Comparison of ENCODE assay signal across 8 cellular contexts in the genomic region with DNA sequence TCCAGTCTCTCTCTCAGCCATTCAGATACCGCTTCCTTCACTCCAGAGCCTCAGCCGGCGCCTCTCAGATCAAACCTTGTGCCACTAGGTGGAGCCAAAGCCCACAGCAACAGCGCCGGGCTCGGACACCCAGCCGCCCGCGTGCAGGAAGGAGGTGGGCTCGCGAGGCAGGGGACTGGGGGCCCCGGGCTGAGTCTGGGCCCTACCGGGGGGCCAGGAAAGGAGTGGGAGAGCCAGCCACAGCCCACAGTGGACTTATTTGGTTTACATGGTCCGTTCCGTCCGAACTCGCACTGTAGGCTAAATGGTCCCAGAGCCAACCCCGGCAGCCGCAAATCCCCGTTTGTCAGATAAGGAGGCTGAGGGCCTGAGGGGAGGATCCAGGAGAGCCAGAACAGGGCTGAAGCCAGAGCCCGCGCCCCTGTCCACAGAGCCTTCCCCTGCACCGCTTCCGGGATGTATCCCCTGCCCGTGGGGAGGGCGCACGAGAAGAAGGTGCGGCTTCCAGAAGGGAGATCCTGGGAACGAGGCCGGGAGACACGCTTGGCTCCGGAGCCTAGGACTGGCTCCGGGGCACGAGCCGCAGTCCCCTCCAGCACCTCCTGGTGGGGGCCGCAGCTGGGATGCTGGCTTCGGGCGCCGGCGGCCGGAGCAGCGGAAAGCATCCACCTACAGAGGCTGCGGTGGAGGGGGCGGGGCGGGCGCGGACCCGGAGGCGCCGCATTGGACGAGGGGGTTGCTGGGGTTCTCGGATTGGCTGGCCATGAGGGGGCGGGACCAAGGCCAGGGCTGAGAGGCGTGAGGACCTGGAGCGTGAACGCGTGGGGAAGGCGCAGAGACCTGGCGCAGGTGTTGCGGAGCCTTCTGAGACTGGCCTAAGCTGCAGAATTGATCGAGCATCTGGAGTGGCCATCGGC. TPM values are rescaled to one million over a fixed set of nuclear protein-coding genes. Genes with fewer than 3 reads are reported as not detected.
DNase-seq lines count a peak whose midpoint lies in the region; ATAC-seq and TF ChIP-seq lines count a peak whose summit lies in the region.

No MANE protein-coding gene starts in this region.

- no peaks in the 10 kb centered on the region for H3K9me3 Mint-ChIP-seq in activated CD4-positive, alpha-beta T cell treated with anti-CD3 and anti-CD28 coated beads, Interleukin-2, amount 10 ng/mL, durations not matched to agents 24 days and 14 days
- no peaks in the 10 kb centered on the region for H3K9me3 Mint-ChIP-seq in dendritic cell treated with granulocyte-macrophage colony-stimulating factor and Interleukin-4, amounts not matched to agents 40 ng/mL and 50 ng/mL, for 4 days

- peak overlapping the region; percentile 55 to 67 (median 62) for H3K4me3 ChIP-seq in liver (ENCODE audit: low read depth in 1 of 3, low read length in 3 of 3)

- TF ChIP-seq RAD21 in liver (IDR thresholded peaks at IDR 0.05) = peak; percentile 94 to 96

- H3K4me3 Mint-ChIP-seq in activated CD4-positive, alpha-beta T cell treated with anti-CD3 and anti-CD28 coated beads, Interleukin-2, amount 10 ng/mL, durations not matched to agents 24 days and 14 days = peak overlapping the region; percentile 86
- H3K4me3 Mint-ChIP-seq in dendritic cell treated with granulocyte-macrophage colony-stimulating factor and Interleukin-4, amounts not matched to agents 40 ng/mL and 50 ng/mL, for 4 days = peak overlapping the region; percentile 76

- no peak overlapping the region for H3K27ac ChIP-seq in liver (ENCODE audit: low read depth in 1 of 2, low read length in 2 of 2)

- intact Hi-C loops in activated CD4-positive, alpha-beta T cell treated with anti-CD3 and anti-CD28 coated beads, Interleukin-2, amount 10 ng/mL, durations not matched to agents 24 days and 14 days (cut with micrococcal nuclease) = loop anchor here (1.0 to 2.0 kb wide), 7 partner anchors 59 to 395 kb away; a partner anchor contains a TSS
- intact Hi-C loops in dendritic cell treated with granulocyte-macrophage colony-stimulating factor and Interleukin-4, amounts not matched to agents 40 ng/mL and 50 ng/mL, for 4 days (cut with micrococcal nuclease) = loop anchor here (2.0 to 5.0 kb wide), 4 partner anchors 65 to 395 kb away; no protein-coding TSS in a partner anchor

- H3K27me3 Mint-ChIP-seq in activated CD4-positive, alpha-beta T cell treated with anti-CD3 and anti-CD28 coated beads, Interleukin-2, amount 10 ng/mL, durations not matched to agents 24 days and 14 days = peaks cover 31% of the 10 kb centered on the region
- peaks cover 61% of the 10 kb centered on the region for H3K27me3 Mint-ChIP-seq in dendritic cell treated with granulocyte-macrophage colony-stimulating factor and Interleukin-4, amounts not matched to agents 40 ng/mL and 50 ng/mL, for 4 days

- H3K4me1 Mint-ChIP-seq in activated CD4-positive, alpha-beta T cell treated with anti-CD3 and anti-CD28 coated beads, Interleukin-2, amount 10 ng/mL, durations not matched to agents 24 days and 14 days = peaks cover 43% of the 10 kb centered on the region
- H3K4me1 Mint-ChIP-seq in dendritic cell treated with granulocyte-macrophage colony-stimulating factor and Interleukin-4, amounts not matched to agents 40 ng/mL and 50 ng/mL, for 4 days (ENCODE audit: low read depth) = peaks cover 20% of the 10 kb centered on the region

- no peak overlapping the region for H3K9ac ChIP-seq in liver (ENCODE audit: low read depth in 1 of 2, low read length in 2 of 2)

- no peaks in the 10 kb centered on the region for H3K9me3 ChIP-seq in liver (ENCODE audit: control insufficient read depth in 4 of 4, low read length in 3 of 4)

- no peaks in the 10 kb centered on the region for H3K36me3 ChIP-seq in liver (ENCODE audit: control insufficient read depth in 4 of 4, insufficient read depth in 3 of 4, low read depth in 1 of 4, low read length in 3 of 4)

- ATAC-seq in GM19372 (IDR thresholded peaks at IDR 0.05; ENCODE audit: low read depth, unreplicated experiment) (peak; percentile 77), HG03520 (IDR thresholded peaks at IDR 0.05; ENCODE audit: unreplicated experiment) (peak; percentile 63)

- peaks cover 0 to 18% (median 11%) of the 10 kb centered on the region in 4 donors for H3K4me1 ChIP-seq in liver (ENCODE audit: control insufficient read depth in 4 of 4, insufficient read depth in 4 of 4, low read length in 3 of 4)

- H3K36me3 Mint-ChIP-seq in activated CD4-positive, alpha-beta T cell treated with anti-CD3 and anti-CD28 coated beads, Interleukin-2, amount 10 ng/mL, durations not matched to agents 24 days and 14 days (ENCODE audit: low read depth) = no peaks in the 10 kb centered on the region
- no peaks in the 10 kb centered on the region for H3K36me3 Mint-ChIP-seq in dendritic cell treated with granulocyte-macrophage colony-stimulating factor and Interleukin-4, amounts not matched to agents 40 ng/mL and 50 ng/mL, for 4 days (ENCODE audit: low read depth)

- peak; percentile 86 for TF ChIP-seq CTCF in liver (IDR thresholded peaks at IDR 0.05; ENCODE audit: low read depth, low read length, missing input control)

- under 1% methylated on average over 62 of the region's 62 CpGs for WGBS in liver

- H3K27ac Mint-ChIP-seq in activated CD4-positive, alpha-beta T cell treated with anti-CD3 and anti-CD28 coated beads, Interleukin-2, amount 10 ng/mL, durations not matched to agents 24 days and 14 days = peak overlapping the region; percentile 78
- no peak overlapping the region for H3K27ac Mint-ChIP-seq in dendritic cell treated with granulocyte-macrophage colony-stimulating factor and Interleukin-4, amounts not matched to agents 40 ng/mL and 50 ng/mL, for 4 days

- H3K27me3 ChIP-seq in liver (ENCODE audit: control insufficient read depth in 4 of 4, insufficient read depth in 4 of 4, low read length in 3 of 4) = no peaks in the 10 kb centered on the region

- DNase-seq in C1 segment of cervical spinal cord (lab: John Stamatoyannopoulos, UW) (peak in 13 of 14 donors; percentile 26 to 84 (median 74)), NCI-H526 (lab: John Stamatoyannopoulos, UW) (peak; percentile 87 to 96)
- peak; percentile 98 for DNase-seq in activated CD4-positive, alpha-beta T cell treated with anti-CD3 and anti-CD28 coated beads, Interleukin-2, amount 10 ng/mL, durations not matched to agents 24 days and 14 days
- peak; percentile 92 to 94 for DNase-seq in stimulated activated CD4-positive, alpha-beta T cell treated with anti-CD3 and anti-CD28 coated beads, Interleukin-2, amount 100 ng/mL, for 48 hours

TF ChIP-seq in liver, 16 proteins besides CTCF, POLR2A, EP300 and RAD21:
- TF ChIP-seq HNF4A (conservative IDR thresholded peaks at IDR 0.05) = no peak
- TF ChIP-seq, protein P1, sequence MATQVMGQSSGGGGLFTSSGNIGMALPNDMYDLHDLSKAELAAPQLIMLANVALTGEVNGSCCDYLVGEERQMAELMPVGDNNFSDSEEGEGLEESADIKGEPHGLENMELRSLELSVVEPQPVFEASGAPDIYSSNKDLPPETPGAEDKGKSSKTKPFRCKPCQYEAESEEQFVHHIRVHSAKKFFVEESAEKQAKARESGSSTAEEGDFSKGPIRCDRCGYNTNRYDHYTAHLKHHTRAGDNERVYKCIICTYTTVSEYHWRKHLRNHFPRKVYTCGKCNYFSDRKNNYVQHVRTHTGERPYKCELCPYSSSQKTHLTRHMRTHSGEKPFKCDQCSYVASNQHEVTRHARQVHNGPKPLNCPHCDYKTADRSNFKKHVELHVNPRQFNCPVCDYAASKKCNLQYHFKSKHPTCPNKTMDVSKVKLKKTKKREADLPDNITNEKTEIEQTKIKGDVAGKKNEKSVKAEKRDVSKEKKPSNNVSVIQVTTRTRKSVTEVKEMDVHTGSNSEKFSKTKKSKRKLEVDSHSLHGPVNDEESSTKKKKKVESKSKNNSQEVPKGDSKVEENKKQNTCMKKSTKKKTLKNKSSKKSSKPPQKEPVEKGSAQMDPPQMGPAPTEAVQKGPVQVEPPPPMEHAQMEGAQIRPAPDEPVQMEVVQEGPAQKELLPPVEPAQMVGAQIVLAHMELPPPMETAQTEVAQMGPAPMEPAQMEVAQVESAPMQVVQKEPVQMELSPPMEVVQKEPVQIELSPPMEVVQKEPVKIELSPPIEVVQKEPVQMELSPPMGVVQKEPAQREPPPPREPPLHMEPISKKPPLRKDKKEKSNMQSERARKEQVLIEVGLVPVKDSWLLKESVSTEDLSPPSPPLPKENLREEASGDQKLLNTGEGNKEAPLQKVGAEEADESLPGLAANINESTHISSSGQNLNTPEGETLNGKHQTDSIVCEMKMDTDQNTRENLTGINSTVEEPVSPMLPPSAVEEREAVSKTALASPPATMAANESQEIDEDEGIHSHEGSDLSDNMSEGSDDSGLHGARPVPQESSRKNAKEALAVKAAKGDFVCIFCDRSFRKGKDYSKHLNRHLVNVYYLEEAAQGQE (IDR thresholded peaks at IDR 0.05) = no peak
- no peak for TF ChIP-seq EGR1 (IDR thresholded peaks at IDR 0.05; ENCODE audit: low read depth in 2 of 2)
- no peak for TF ChIP-seq HNF4G (IDR thresholded peaks at IDR 0.05)
- TF ChIP-seq GABPA (IDR thresholded peaks at IDR 0.05 in 1 of 2, conservative IDR thresholded peaks at IDR 0.05 in 1 of 2) = no peak
- no peak for TF ChIP-seq YY1 (IDR thresholded peaks at IDR 0.05)
- no peak for TF ChIP-seq JUND (IDR thresholded peaks at IDR 0.05)
- peak; percentile 29 for TF ChIP-seq SP1 (IDR thresholded peaks at IDR 0.05)

RNA-seq across cellular contexts. Expression of a gene that starts 6.5 kb away (rescaled TPM):
- not detected in 2 replicates for total RNA-seq in activated CD4-positive, alpha-beta T cell treated with anti-CD3 and anti-CD28 coated beads, Interleukin-2, amount 10 ng/mL, durations not matched to agents 24 days and 14 days
- 1 to 10 TPM in 1 of 2 donors, under 1 TPM in 1; 0.47 to 2.3 TPM for total RNA-seq in liver
- 1 to 10 TPM; 1.5 to 2.2 TPM for polyA plus RNA-seq in liver

RNA-seq across cellular contexts. Expression of a gene that starts 59.8 kb away (rescaled TPM):
- total RNA-seq in activated CD4-positive, alpha-beta T cell treated with anti-CD3 and anti-CD28 coated beads, Interleukin-2, amount 10 ng/mL, durations not matched to agents 24 days and 14 days = 88.0 and 89.6 TPM in 2 replicates
- 10 to 100 TPM in 1 of 2 donors, 1 to 10 TPM in 1; 1.4 to 18.1 TPM for total RNA-seq in liver
- 1 to 10 TPM in 1 of 2 donors, under 1 TPM in 1; 0.14 to 1.4 TPM for polyA plus RNA-seq in liver
